In genomic region chr16:68310441-68311315, GRCh38 we compare ENCODE assay signal across 8 cellular contexts. TPM values are rescaled to one million over a fixed set of nuclear protein-coding genes. Genes with fewer than 3 reads are reported as not detected.
DNase-seq lines count a peak whose midpoint lies in the region; ATAC-seq, FAIRE-seq and TF ChIP-seq lines count a peak whose summit lies in the region.

PRMT7 (plus strand) TSS chr16:68311019; CDS start chr16:68315980, 4,961 bp downstream.
SLC7A6OS (minus strand) TSS chr16:68310946; CDS start chr16:68310926, 20 bp downstream.

- intact Hi-C loops in esophagus squamous epithelium (cut with DNase I) = loop anchor here (10.0 kb wide), 1 partner anchor 56 kb away; no protein-coding TSS in a partner anchor

- H3F3A ChIP-seq in DOHH2 (ENCODE audit: control insufficient read depth, insufficient read depth) (peaks cover 7% of the 10 kb centered on the region; the same call in 1 of the 2 replicates), GM23248 (ENCODE audit: insufficient read depth) (no peaks in the 10 kb centered on the region)

- H3K9me3 ChIP-seq in DOHH2 (ENCODE audit: control insufficient read depth, insufficient read depth, low read length) (no peaks in the 10 kb centered on the region), GM23248 (ENCODE audit: low read depth) (no peaks in the 10 kb centered on the region), Karpas-422 (ENCODE audit: low read length) (no peaks in the 10 kb centered on the region), esophagus squamous epithelium (no peaks in the 10 kb centered on the region)

- H3K9me3 Mint-ChIP-seq in activated T-cell treated with anti-CD3 and anti-CD28 coated beads, Interleukin-2, amount 50 U/mL, for 72 hours = no peaks in the 10 kb centered on the region

- H3K4me3 ChIP-seq in DOHH2 (ENCODE audit: low read length) = peak within 1 kb of the TSS; percentile 99
- peak within 1 kb of the TSS; percentile 90 for H3K4me3 ChIP-seq in GM23248
- peak within 1 kb of the TSS; percentile 83 for H3K4me3 ChIP-seq in Karpas-422 (ENCODE audit: low read length)
- peak within 1 kb of the TSS; percentile 67 to 98 (median 78) for H3K4me3 ChIP-seq in esophagus squamous epithelium

- H3K4me1 ChIP-seq in DOHH2 (ENCODE audit: control insufficient read depth, low read length) = peaks cover 22% of the 10 kb centered on the region
- peaks cover 9% of the 10 kb centered on the region for H3K4me1 ChIP-seq in GM23248 (ENCODE audit: insufficient read depth)
- peaks cover 22% of the 10 kb centered on the region for H3K4me1 ChIP-seq in Karpas-422 (ENCODE audit: low read length)
- H3K4me1 ChIP-seq in esophagus squamous epithelium = peaks cover 16 to 50% (median 28%) of the 10 kb centered on the region in 3 donors

- no peaks in the 10 kb centered on the region for H4K20me1 ChIP-seq in DOHH2 (ENCODE audit: control insufficient read depth, insufficient read depth, low read depth, low read length)
- no peaks in the 10 kb centered on the region for H4K20me1 ChIP-seq in GM23248 (ENCODE audit: insufficient read depth)
- H4K20me1 ChIP-seq in Karpas-422 (ENCODE audit: insufficient read depth, low read depth, low read length) = peaks cover 12% of the 10 kb centered on the region; the same call in 1 of the 2 replicates

- peaks cover 6 to 13% of the 10 kb centered on the region in 2 donors for H3K36me3 Mint-ChIP-seq in activated T-cell treated with anti-CD3 and anti-CD28 coated beads, Interleukin-2, amount 50 U/mL, for 72 hours (ENCODE audit: insufficient read depth in 2 of 2)

- no peaks in the 10 kb centered on the region for H3K9me2 ChIP-seq in DOHH2 (replicated peaks; ENCODE audit: control insufficient read depth, low read length)
- no peaks in the 10 kb centered on the region for H3K9me2 ChIP-seq in GM23248 (ENCODE audit: insufficient read depth)
- H3K9me2 ChIP-seq in Karpas-422 (replicated peaks; ENCODE audit: insufficient read depth, low read length) = no peaks in the 10 kb centered on the region

- H3K27ac Mint-ChIP-seq in activated T-cell treated with anti-CD3 and anti-CD28 coated beads, Interleukin-2, amount 50 U/mL, for 72 hours = peak within 1 kb of the TSS; percentile 85

- peak; percentile 98 for ATAC-seq in activated T-cell treated with anti-CD3 and anti-CD28 coated beads, Interleukin-2, amount 50 U/mL, for 72 hours (replicated peaks in 1 of 2)

- DNase-seq in GM23248 = peak; percentile 98
- DNase-seq in Karpas-422 = peak; percentile 98
- DNase-seq in RCC 7860 (ENCODE audit: low spot score) = peak; percentile 79
- DNase-seq in activated T-cell treated with anti-CD3 and anti-CD28 coated beads, Interleukin-2, amount 50 U/mL, for 72 hours = peak; percentile 92 to 96
- DNase-seq in esophagus squamous epithelium (lab: John Stamatoyannopoulos, UW) = peak; percentile 80
- peak; percentile 92 for DNase-seq in myocyte (ENCODE audit: low read depth)
- DNase-seq in stimulated activated CD8-positive, alpha-beta memory T cell treated with anti-CD3 and anti-CD28 coated beads, Interleukin-7, amount 100 ng/mL, for 48 hours (ENCODE audit: extremely low read depth in 1 of 2, low read depth in 1 of 2) = peak; percentile 85 to 92

- peaks cover 72% of the 10 kb centered on the region for H3K36me3 ChIP-seq in DOHH2 (ENCODE audit: control insufficient read depth, low read length)
- peaks cover 22% of the 10 kb centered on the region; the same call in 1 of the 2 replicates for H3K36me3 ChIP-seq in GM23248 (ENCODE audit: low read depth)
- peaks cover 14% of the 10 kb centered on the region for H3K36me3 ChIP-seq in Karpas-422 (ENCODE audit: insufficient read depth, low read length)
- H3K36me3 ChIP-seq in esophagus squamous epithelium = peaks cover 0 to 49% (median 8%) of the 10 kb centered on the region in 3 donors

- H3K27ac ChIP-seq in DOHH2 (ENCODE audit: low read depth, low read length) (peak within 1 kb of the TSS; percentile 66), GM23248 (peak within 1 kb of the TSS; percentile 71), Karpas-422 (ENCODE audit: low read length) (peak within 1 kb of the TSS; percentile 64), esophagus squamous epithelium (peak within 1 kb of the TSS; percentile 81 to 89 (median 87))

- H3K4me2 ChIP-seq in DOHH2 (ENCODE audit: low read length) (peak within 1 kb of the TSS; percentile 91), GM23248 (ENCODE audit: unreplicated experiment) (peak within 1 kb of the TSS; percentile 89), Karpas-422 (ENCODE audit: low read depth, low read length, poor library complexity, severe bottlenecking) (peak within 1 kb of the TSS; percentile 83)

- H3K27me3 ChIP-seq in DOHH2 (ENCODE audit: control insufficient read depth, low read length) = no peaks in the 10 kb centered on the region
- H3K27me3 ChIP-seq in GM23248 (replicated peaks; ENCODE audit: insufficient read depth) = no peaks in the 10 kb centered on the region
- H3K27me3 ChIP-seq in Karpas-422 (ENCODE audit: low read length) = no peaks in the 10 kb centered on the region
- H3K27me3 ChIP-seq in esophagus squamous epithelium = no peaks in the 10 kb centered on the region

- FAIRE-seq in RCC 7860 (lab: Jason Lieb, UNC) = peak; percentile 57

- H2AFZ ChIP-seq in GM23248 (peak within 1 kb of the TSS; percentile 93), Karpas-422 (ENCODE audit: low read length) (peak within 1 kb of the TSS; percentile 66; the same call in 1 of the 2 replicates)

- H3K79me2 ChIP-seq in DOHH2 (ENCODE audit: control insufficient read depth, low read length) = peaks cover 91% of the 10 kb centered on the region
- peaks cover 93% of the 10 kb centered on the region for H3K79me2 ChIP-seq in GM23248 (ENCODE audit: insufficient read depth)
- H3K79me2 ChIP-seq in Karpas-422 (ENCODE audit: low read length) = peaks cover 84% of the 10 kb centered on the region

- WGBS in GM23248 (ENCODE audit: low coverage in 1 of 2, low lambda C conversion rate in 2 of 2, missing lambda C conversion rate in 2 of 2), 2 experiments = 1 to 2% methylated on average over 60 to 78 of the region's 82 CpGs
- 0 to 2% methylated on average over 1 to 17 of the region's 82 CpGs for WGBS in esophagus squamous epithelium, 2 donors

- peak in 3 of 4 donors; percentile 58 to 77 (median 68) for TF ChIP-seq POLR2A in esophagus squamous epithelium (IDR thresholded peaks at IDR 0.05)

- in situ Hi-C loops in GM23248 (cut with MboI) = no loop called here

- peaks cover 45% of the 10 kb centered on the region for H3K4me1 Mint-ChIP-seq in activated T-cell treated with anti-CD3 and anti-CD28 coated beads, Interleukin-2, amount 50 U/mL, for 72 hours (ENCODE audit: low read depth)

- H3K9ac ChIP-seq in GM23248 = peak within 1 kb of the TSS; percentile 93
- H3K9ac ChIP-seq in Karpas-422 (ENCODE audit: low read length) = peak within 1 kb of the TSS; percentile 86

- TF ChIP-seq CTCF in DOHH2 (IDR thresholded peaks at IDR 0.05; ENCODE audit: low read depth, low read length, poor library complexity, severe bottlenecking) = peak; percentile 24
- TF ChIP-seq CTCF in esophagus squamous epithelium (IDR thresholded peaks at IDR 0.05) = peak in 3 of 6 experiments; percentile 4 to 69 (median 45)

- H3K4me3 Mint-ChIP-seq in activated T-cell treated with anti-CD3 and anti-CD28 coated beads, Interleukin-2, amount 50 U/mL, for 72 hours = peak within 1 kb of the TSS; percentile 86 to 91

- no peaks in the 10 kb centered on the region for H3K27me3 Mint-ChIP-seq in activated T-cell treated with anti-CD3 and anti-CD28 coated beads, Interleukin-2, amount 50 U/mL, for 72 hours (ENCODE audit: low read depth)

RNA-seq across cellular contexts. Expression of gene PRMT7, which starts in this region (rescaled TPM):
- 49.6 and 68.0 TPM in 2 replicates for total RNA-seq in GM23248 (2014; rRNA removed; shearing (Covaris generic))
- polyA plus RNA-seq in GM23248 (2016; fragmentation: Nextera tagmentation; extraction: Ambion mirVana) = 24.1 and 27.2 TPM in 2 replicates
- 43.9 and 44.6 TPM in 2 replicates for total RNA-seq in Karpas-422 (2014; rRNA removed; shearing (Covaris generic); ENCODE audit: low replicate concordance)
- 10 to 100 TPM; 71.2 to 75.9 TPM for total RNA-seq in activated T-cell treated with anti-CD3 and anti-CD28 coated beads, Interleukin-2, amount 50 U/mL, for 72 hours
- total RNA-seq in esophagus squamous epithelium (10 to 100 TPM; 15.2 to 35.7 (median 21.2) TPM), myocyte (48.9 and 59.6 TPM in 2 replicates)
- polyA plus RNA-seq in myocyte (2012) = 44.8 TPM

RNA-seq across cellular contexts. Expression of gene SLC7A6OS, which starts in this region (rescaled TPM):
- 8.5 and 11.9 TPM in 2 replicates for total RNA-seq in GM23248 (2014; rRNA removed; shearing (Covaris generic))
- 13.4 and 15.8 TPM in 2 replicates for polyA plus RNA-seq in GM23248 (2016; fragmentation: Nextera tagmentation; extraction: Ambion mirVana)
- 13.3 and 28.0 TPM in 2 replicates for total RNA-seq in Karpas-422 (2014; rRNA removed; shearing (Covaris generic); ENCODE audit: low replicate concordance)
- 10 to 100 TPM; 21.9 to 25.8 TPM for total RNA-seq in activated T-cell treated with anti-CD3 and anti-CD28 coated beads, Interleukin-2, amount 50 U/mL, for 72 hours
- 10 to 100 TPM in 1 of 4 donors, 1 to 10 TPM in 3; 4.5 to 16.2 (median 6.7) TPM for total RNA-seq in esophagus squamous epithelium
- total RNA-seq in myocyte = 19.3 and 21.3 TPM in 2 replicates
- polyA plus RNA-seq in myocyte (2012) = 12.5 TPM

Comparison
In these comparisons a context has a peak if more than half of its experiments do, and no peak if none do; other contexts are left out.
1. Peak in every context shown above with its lines: DNase-seq, ATAC-seq, H3K4me3 ChIP-seq and H3K27ac ChIP-seq.